1 cellular context compared by ENCODE assay signal in the genomic region with DNA sequence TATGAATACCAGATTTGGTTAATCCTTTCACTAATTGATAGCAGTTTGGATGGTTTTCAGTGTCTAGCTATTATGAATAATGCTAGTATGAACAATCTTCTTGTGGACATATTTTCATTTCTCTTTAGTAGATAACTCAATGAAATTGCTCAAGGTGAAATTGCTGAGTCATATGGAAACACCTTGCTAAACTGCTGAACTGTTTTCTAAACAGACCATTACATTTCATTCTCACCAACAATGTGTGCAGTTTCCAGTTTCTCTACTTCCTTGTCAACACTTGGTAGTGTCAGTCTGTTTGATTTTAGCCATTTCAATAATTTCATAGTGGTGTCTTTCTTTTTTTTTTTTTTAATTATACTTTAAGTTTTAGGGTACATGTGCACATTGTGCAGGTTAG.
TF ChIP-seq lines count a peak whose summit lies in the region.

No MANE protein-coding gene starts in this region.

TF ChIP-seq in A549, 52 proteins besides CTCF, POLR2A, EP300 and RAD21 (continued from another document):
- TF ChIP-seq, protein P1, sequence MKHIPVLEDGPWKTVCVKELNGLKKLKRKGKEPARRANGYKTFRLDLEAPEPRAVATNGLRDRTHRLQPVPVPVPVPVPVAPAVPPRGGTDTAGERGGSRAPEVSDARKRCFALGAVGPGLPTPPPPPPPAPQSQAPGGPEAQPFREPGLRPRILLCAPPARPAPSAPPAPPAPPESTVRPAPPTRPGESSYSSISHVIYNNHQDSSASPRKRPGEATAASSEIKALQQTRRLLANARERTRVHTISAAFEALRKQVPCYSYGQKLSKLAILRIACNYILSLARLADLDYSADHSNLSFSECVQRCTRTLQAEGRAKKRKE (CRISPR knock-in tag; IDR thresholded peaks at IDR 0.05; ENCODE audit: low read depth), result no peak
- TF ChIP-seq ESRRA (IDR thresholded peaks at IDR 0.05; ENCODE audit: borderline replicate concordance, low read length) (no peak), NR3C1 (IDR thresholded peaks at IDR 0.05) (no peak), HOXA7 (CRISPR knock-in tag; IDR thresholded peaks at IDR 0.05) (no peak), MAFK (IDR thresholded peaks at IDR 0.05; ENCODE audit: partially characterized antibody) (peak; percentile 85), JUN (IDR thresholded peaks at IDR 0.05) (no peak), NFE2L2 (conservative IDR thresholded peaks at IDR 0.05; ENCODE audit: low read length) (peak; percentile 64)
- TF ChIP-seq, protein P2, sequence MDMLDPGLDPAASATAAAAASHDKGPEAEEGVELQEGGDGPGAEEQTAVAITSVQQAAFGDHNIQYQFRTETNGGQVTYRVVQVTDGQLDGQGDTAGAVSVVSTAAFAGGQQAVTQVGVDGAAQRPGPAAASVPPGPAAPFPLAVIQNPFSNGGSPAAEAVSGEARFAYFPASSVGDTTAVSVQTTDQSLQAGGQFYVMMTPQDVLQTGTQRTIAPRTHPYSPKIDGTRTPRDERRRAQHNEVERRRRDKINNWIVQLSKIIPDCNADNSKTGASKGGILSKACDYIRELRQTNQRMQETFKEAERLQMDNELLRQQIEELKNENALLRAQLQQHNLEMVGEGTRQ (IDR thresholded peaks at IDR 0.05), result no peak
- TF ChIP-seq, protein P3, sequence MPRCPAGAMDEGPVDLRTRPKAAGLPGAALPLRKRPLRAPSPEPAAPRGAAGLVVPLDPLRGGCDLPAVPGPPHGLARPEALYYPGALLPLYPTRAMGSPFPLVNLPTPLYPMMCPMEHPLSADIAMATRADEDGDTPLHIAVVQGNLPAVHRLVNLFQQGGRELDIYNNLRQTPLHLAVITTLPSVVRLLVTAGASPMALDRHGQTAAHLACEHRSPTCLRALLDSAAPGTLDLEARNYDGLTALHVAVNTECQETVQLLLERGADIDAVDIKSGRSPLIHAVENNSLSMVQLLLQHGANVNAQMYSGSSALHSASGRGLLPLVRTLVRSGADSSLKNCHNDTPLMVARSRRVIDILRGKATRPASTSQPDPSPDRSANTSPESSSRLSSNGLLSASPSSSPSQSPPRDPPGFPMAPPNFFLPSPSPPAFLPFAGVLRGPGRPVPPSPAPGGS (IDR thresholded peaks at IDR 0.05), result no peak
